Comparison of ENCODE assay signal across 9 cellular contexts in the genomic region with DNA sequence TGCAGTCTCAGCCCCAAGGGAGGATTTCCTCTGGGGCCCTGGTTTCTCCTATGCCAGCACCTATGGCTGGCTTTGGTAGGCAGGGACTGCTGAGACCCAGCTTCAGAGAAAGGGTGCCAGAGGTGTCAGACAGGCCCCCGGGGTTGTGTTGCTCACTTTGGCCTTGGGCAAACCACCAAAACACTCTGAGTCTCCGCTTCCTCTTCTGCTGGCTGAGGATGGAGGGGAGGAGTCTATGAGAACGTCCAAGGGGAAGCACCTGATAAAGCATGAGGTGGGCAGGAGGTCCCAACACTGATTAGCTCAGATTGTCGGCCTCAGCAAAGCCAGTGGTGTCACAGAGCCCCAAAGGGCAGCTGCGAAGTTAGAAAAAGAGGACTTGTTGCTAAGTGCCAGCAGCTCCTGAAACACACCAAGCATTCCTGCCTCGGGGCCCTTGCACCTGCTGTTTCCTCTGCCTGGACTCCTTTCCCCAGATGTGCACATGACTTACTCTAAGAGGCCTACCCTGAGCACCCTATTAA. TPM values are rescaled to one million over a fixed set of nuclear protein-coding genes. Genes with fewer than 3 reads are reported as not detected.
DNase-seq lines count a peak whose midpoint lies in the region; ATAC-seq, FAIRE-seq and TF ChIP-seq lines count a peak whose summit lies in the region.
"Had no signal": no experiment of that assay in that cellular context is flagged by ENCODE, and none has a peak within 500 bp of the region (broad histone marks: within the 10 kb centered on the region; RNA-seq: fewer than 3 reads in every experiment).

No MANE protein-coding gene starts in this region.

- ATAC-seq in GM19467 (IDR thresholded peaks at IDR 0.05; ENCODE audit: unreplicated experiment) (peak; percentile 94), HG03354 (IDR thresholded peaks at IDR 0.05; ENCODE audit: poor library complexity, severe bottlenecking, unreplicated experiment) (peak; percentile 87)

- H3K27me3 ChIP-seq in bronchial epithelial cell (ENCODE audit: control insufficient read depth, insufficient read depth, low read length) = no peaks in the 10 kb centered on the region

- in situ Hi-C loops in G401 (cut with HindIII; ENCODE audit: low sequenced_read_pairs) = no loop called here

- TF ChIP-seq CTCF in GM10266 (IDR thresholded peaks at IDR 0.05; ENCODE audit: control insufficient read depth, insufficient read depth, low read depth, missing control alignments) = no peak
- no peak for TF ChIP-seq CTCF in bronchial epithelial cell (IDR thresholded peaks at IDR 0.05; ENCODE audit: insufficient read depth, low read length, severe bottlenecking)

- peak; percentile 52 for FAIRE-seq in bronchial epithelial cell (lab: Jason Lieb, UNC)

- DNase-seq in GM10266 (ENCODE audit: extremely low spot score) (peak; percentile 74), bronchial epithelial cell (ENCODE audit: low read depth) (no peak), G401 (ENCODE audit: low spot score) (no peak), AG08395 (ENCODE audit: low spot score) (no peak), GM03348 (ENCODE audit: low spot score) (no peak)
- no peak for DNase-seq in stimulated activated CD4-positive, alpha-beta T cell treated with anti-CD3 and anti-CD28 coated beads, Interleukin-4, amount 100 ng/mL, for 24 hours
- DNase-seq: right cardiac atrium had no signal

- no peak overlapping the region for H3K4me3 ChIP-seq in bronchial epithelial cell (ENCODE audit: low read depth, low read length)

- H3K36me3 ChIP-seq in bronchial epithelial cell (ENCODE audit: control insufficient read depth, insufficient read depth, low read length) = no peaks in the 10 kb centered on the region

RNA-seq across cellular contexts. Expression of a gene that starts 10.5 kb away (rescaled TPM):
- total RNA-seq in bronchial epithelial cell = not detected in 2 replicates
- not detected in 2 replicates for total RNA-seq in G401 (2014; rRNA removed; shearing (Covaris generic))
- total RNA-seq: right cardiac atrium had no signal

RNA-seq across cellular contexts. Expression of a gene that starts 17.4 kb away (rescaled TPM):
- 71.2 and 86.9 TPM in 2 replicates for total RNA-seq in bronchial epithelial cell
- total RNA-seq in G401 (2014; rRNA removed; shearing (Covaris generic)) = 36.2 and 53.0 TPM in 2 replicates

RNA-seq across cellular contexts. Expression of a gene that starts 19.6 kb away (rescaled TPM):
- total RNA-seq in bronchial epithelial cell = 7.4 and 13.6 TPM in 2 replicates
- total RNA-seq in G401 (2014; rRNA removed; shearing (Covaris generic)) = 35.9 and 40.3 TPM in 2 replicates

RNA-seq across cellular contexts. Expression of a gene that starts 32.4 kb away (rescaled TPM):
- total RNA-seq in bronchial epithelial cell = 1.0 and 1.3 TPM in 2 replicates
- 8.8 and 15.1 TPM in 2 replicates for total RNA-seq in G401 (2014; rRNA removed; shearing (Covaris generic))

RNA-seq across cellular contexts. Expression of a gene that starts 49.6 kb away (rescaled TPM):
- 1.3 and 2.0 TPM in 2 replicates for total RNA-seq in bronchial epithelial cell
- total RNA-seq in G401 (2014; rRNA removed; shearing (Covaris generic)) = 22.3 and 22.8 TPM in 2 replicates
